In genomic region chr20:62601172-62601571, GRCh38 we compare ENCODE assay signal across 16 cellular contexts.
"Had no signal": no experiment of that assay in that cellular context is flagged by ENCODE, and none has a peak within 500 bp of the region (broad histone marks: within the 10 kb centered on the region; RNA-seq: fewer than 3 reads in every experiment).

No MANE protein-coding gene starts in this region.

- H3K9me3 ChIP-seq: body of pancreas, esophagus squamous epithelium, heart right ventricle, pancreas, sigmoid colon, testis had no signal

- H3K9me3 Mint-ChIP-seq: activated naive CD8-positive, alpha-beta T cell treated with anti-CD3 and anti-CD28 coated beads, Interleukin-2, amount 10 ng/mL, durations not matched to agents 7 days and 5 days; effector memory CD8-positive, alpha-beta T cell; stimulated activated memory B cell treated with anti-CD40 and anti-IgM and Interleukin-4, amounts not matched to agents 10 μg/mL and 1 μg/mL and 100 μg/mL, for 72 hours; type B pancreatic cell had no signal

- H3K4me3 Mint-ChIP-seq: activated naive CD8-positive, alpha-beta T cell treated with anti-CD3 and anti-CD28 coated beads, Interleukin-2, amount 10 ng/mL, durations not matched to agents 7 days and 5 days; stimulated activated memory B cell treated with anti-CD40 and anti-IgM and Interleukin-4, amounts not matched to agents 10 μg/mL and 1 μg/mL and 100 μg/mL, for 72 hours; type B pancreatic cell had no signal

- H3K36me3 ChIP-seq: esophagus squamous epithelium, heart right ventricle, pancreas, sigmoid colon had no signal

- DNase-seq: activated CD4-positive, alpha-beta T cell treated with anti-CD3 and anti-CD28 coated beads, Interleukin-2, amount 50 U/mL, for 4 hours; activated naive CD8-positive, alpha-beta T cell treated with anti-CD3 and anti-CD28 coated beads, Interleukin-2, amount 10 ng/mL, durations not matched to agents 7 days and 5 days; body of pancreas; effector memory CD8-positive, alpha-beta T cell; esophagus squamous epithelium; heart right ventricle; kidney glomerular epithelial cell; mesenchymal stem cell; naive B cell; sigmoid colon; stimulated activated CD4-positive, alpha-beta T cell treated with anti-CD3 and anti-CD28 coated beads, Interleukin-4, amount 100 ng/mL, for 4 hours; testis had no signal

- ATAC-seq: body of pancreas; effector memory CD8-positive, alpha-beta T cell; heart right ventricle; mucosa of descending colon; stimulated activated memory B cell treated with anti-CD40 and anti-IgM and Interleukin-4, amounts not matched to agents 10 μg/mL and 1 μg/mL and 100 μg/mL, for 72 hours had no signal

- H3K4me3 ChIP-seq: body of pancreas, esophagus squamous epithelium, heart right ventricle, mucosa of descending colon, pancreas, sigmoid colon, testis had no signal

- H3K36me3 Mint-ChIP-seq: activated naive CD8-positive, alpha-beta T cell treated with anti-CD3 and anti-CD28 coated beads, Interleukin-2, amount 10 ng/mL, durations not matched to agents 7 days and 5 days; naive B cell; stimulated activated memory B cell treated with anti-CD40 and anti-IgM and Interleukin-4, amounts not matched to agents 10 μg/mL and 1 μg/mL and 100 μg/mL, for 72 hours; type B pancreatic cell had no signal

- H3K27ac ChIP-seq: body of pancreas, esophagus squamous epithelium, pancreas, sigmoid colon, testis had no signal

- H3K27me3 ChIP-seq: body of pancreas, testis had no signal
